In the genomic region with DNA sequence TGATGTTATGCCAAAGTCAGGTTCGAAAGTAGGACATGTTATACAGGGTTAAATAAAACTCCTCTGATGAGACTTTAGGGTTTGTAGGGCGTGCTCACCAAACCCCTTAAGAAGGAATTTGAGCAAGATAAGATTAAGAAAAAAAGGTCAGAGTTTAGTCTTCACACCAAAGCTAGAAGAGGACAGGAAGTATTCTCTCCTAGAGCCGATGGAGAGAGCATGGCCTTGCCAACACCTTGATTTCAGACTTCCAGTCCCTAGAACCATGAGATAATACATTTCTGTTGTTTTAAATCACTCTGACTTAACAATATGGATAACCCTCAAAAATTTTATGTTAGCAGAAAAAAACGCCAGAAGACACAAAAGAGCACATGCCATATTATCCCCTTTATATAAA, we compare ENCODE assay signal across 15 cellular contexts. TPM values are rescaled to one million over a fixed set of nuclear protein-coding genes. Genes with fewer than 3 reads are reported as not detected.
"Had no signal": no experiment of that assay in that cellular context is flagged by ENCODE, and none has a peak within 500 bp of the region (broad histone marks: within the 10 kb centered on the region; RNA-seq: fewer than 3 reads in every experiment).

No MANE protein-coding gene starts in this region.

- H3K9ac ChIP-seq: parathyroid adenoma had no signal

- DNase-seq: activated B cell treated with CpG ODN at 0.5 μM for 24 hours; activated CD4-positive, alpha-beta T cell treated with anti-CD3 and anti-CD28 coated beads, Interleukin-2, amount 10 ng/mL, durations not matched to agents 24 days and 14 days; activated CD8-positive, alpha-beta memory T cell treated with anti-CD3 and anti-CD28 coated beads, Interleukin-2, amount 50 U/mL, for 4 hours; activated CD8-positive, alpha-beta T cell treated with anti-CD3 and anti-CD28 coated beads, Interleukin-2, amount 10 ng/mL, durations not matched to agents 7 days and 5 days; activated gamma-delta T cell; activated T-cell treated with anti-CD3 and anti-CD28 coated beads, Interleukin-2, amount 50 U/mL, for 72 hours; amygdala; cerebellar nuclear complex; effector memory CD4-positive, alpha-beta T cell; naive B cell; stimulated activated CD4-positive, alpha-beta T cell treated with anti-CD3 and anti-CD28 coated beads, Interleukin-2, amount 100 ng/mL, for 48 hours had no signal

- H3K79me2 ChIP-seq: parathyroid adenoma had no signal

- H3K4me1 ChIP-seq: parathyroid adenoma had no signal

- H3K4me3 ChIP-seq: lung had no signal

- ATAC-seq: activated CD8-positive, alpha-beta T cell treated with anti-CD3 and anti-CD28 coated beads, Interleukin-2, amount 10 ng/mL, durations not matched to agents 7 days and 5 days; activated naive CD4-positive, alpha-beta T cell treated with anti-CD3 and anti-CD28 coated beads, Interleukin-2, amount 50 U/mL, for 72 hours; activated T-cell treated with anti-CD3 and anti-CD28 coated beads, Interleukin-2, amount 50 U/mL, for 72 hours; stimulated activated memory B cell treated with anti-CD40 and anti-IgM and Interleukin-4, amounts not matched to agents 10 μg/mL and 1 μg/mL and 100 μg/mL, for 72 hours had no signal

- H3K27ac ChIP-seq: parathyroid adenoma had no signal

RNA-seq across cellular contexts. Expression of gene PLCXD3, which starts 16.3 kb away (rescaled TPM):
- total RNA-seq: activated B cell treated with CpG ODN at 0.5 μM for 24 hours; activated CD4-positive, alpha-beta T cell treated with anti-CD3 and anti-CD28 coated beads, Interleukin-2, amount 10 ng/mL, durations not matched to agents 24 days and 14 days; activated CD8-positive, alpha-beta T cell treated with anti-CD3 and anti-CD28 coated beads, Interleukin-2, amount 10 ng/mL, durations not matched to agents 7 days and 5 days; activated naive CD4-positive, alpha-beta T cell treated with anti-CD3 and anti-CD28 coated beads, Interleukin-2, amount 50 U/mL, for 72 hours; activated T-cell treated with anti-CD3 and anti-CD28 coated beads, Interleukin-2, amount 50 U/mL, for 72 hours had no signal
